8 cellular contexts compared by ENCODE assay signal in genomic region chr17:28725660-28726395, GRCh38. TPM values are rescaled to one million over a fixed set of nuclear protein-coding genes. Genes with fewer than 3 reads are reported as not detected.
DNase-seq lines count a peak whose midpoint lies in the region; FAIRE-seq and TF ChIP-seq lines count a peak whose summit lies in the region.

Gene TLCD1, minus strand, starts transcription at chr17:28726233. Its CDS starts 136 bp downstream, at chr17:28726097.

- H3K4me3 ChIP-seq in Jurkat, Clone E6-1 (ENCODE audit: low read length): peak within 1 kb of the TSS; percentile 88

- peaks cover 46% of the 10 kb centered on the region for H3K4me1 Mint-ChIP-seq in activated naive CD4-positive, alpha-beta T cell treated with anti-CD3 and anti-CD28 coated beads for 36 hours (ENCODE audit: low read depth)
- peaks cover 45% of the 10 kb centered on the region for H3K4me1 Mint-ChIP-seq in osteocyte (ENCODE audit: unreplicated experiment)

- no peaks in the 10 kb centered on the region for H3K9me3 Mint-ChIP-seq in activated naive CD4-positive, alpha-beta T cell treated with anti-CD3 and anti-CD28 coated beads for 36 hours
- H3K9me3 Mint-ChIP-seq in osteocyte (ENCODE audit: unreplicated experiment): no peaks in the 10 kb centered on the region

- intact Hi-C loops in activated naive CD4-positive, alpha-beta T cell treated with anti-CD3 and anti-CD28 coated beads for 36 hours (cut with micrococcal nuclease): loop anchor here (2.0 to 10.0 kb wide), 4 partner anchors 36 to 839 kb away; partner anchors contain the start of genes ABHD15, NUFIP2 and TP53I13

- CTCF ChIA-PET in activated naive CD4-positive, alpha-beta T cell treated with anti-CD3 and anti-CD28 coated beads for 36 hours (lab: Charles Lee): interaction anchor here (0.8 to 7.2 kb wide), 29 partner anchors 13 to 398 kb away, joined by 3 to 353 read pairs (median 6); partner anchors contain the start of genes BLTP2, DHRS13, FAM222B and FLOT2

- H3K4me3 Mint-ChIP-seq in activated naive CD4-positive, alpha-beta T cell treated with anti-CD3 and anti-CD28 coated beads for 36 hours: peak within 1 kb of the TSS; percentile 91
- H3K4me3 Mint-ChIP-seq in osteocyte (ENCODE audit: unreplicated experiment): peak within 1 kb of the TSS; percentile 88

- DNase-seq in SIG-M5 treated with dmso at 0.1 percent for 504 hours (lab: John Stamatoyannopoulos, UW; ENCODE audit: unreplicated experiment) (peak; percentile 82), SIG-M5 (lab: John Stamatoyannopoulos, UW) (no peak), frontal cortex (ENCODE audit: low spot score in 2 of 2) (peak; percentile 77 to 78), osteocyte (ENCODE audit: extremely low spot score, unreplicated experiment) (peak; percentile 89), superior temporal gyrus (ENCODE audit: extremely low spot score) (no peak)
- no peak for DNase-seq in Jurkat, Clone E6-1 (ENCODE audit: low read depth, low spot score)
- peak; percentile 62 for DNase-seq in activated naive CD4-positive, alpha-beta T cell treated with anti-CD3 and anti-CD28 coated beads for 36 hours

- H3K36me3 Mint-ChIP-seq in activated naive CD4-positive, alpha-beta T cell treated with anti-CD3 and anti-CD28 coated beads for 36 hours (ENCODE audit: low read depth): peaks cover 46% of the 10 kb centered on the region
- peaks cover 11% of the 10 kb centered on the region for H3K36me3 Mint-ChIP-seq in osteocyte (ENCODE audit: unreplicated experiment)

- H3K27ac Mint-ChIP-seq in activated naive CD4-positive, alpha-beta T cell treated with anti-CD3 and anti-CD28 coated beads for 36 hours: peak within 1 kb of the TSS; percentile 99
- peak within 1 kb of the TSS; percentile 96 for H3K27ac Mint-ChIP-seq in osteocyte (ENCODE audit: unreplicated experiment)

- TF ChIP-seq CTCF in osteocyte (IDR thresholded peaks at IDR 0.05): no peak

- no peaks in the 10 kb centered on the region for H3K27me3 Mint-ChIP-seq in activated naive CD4-positive, alpha-beta T cell treated with anti-CD3 and anti-CD28 coated beads for 36 hours (ENCODE audit: low read depth)
- no peaks in the 10 kb centered on the region for H3K27me3 Mint-ChIP-seq in osteocyte (ENCODE audit: unreplicated experiment)

- no peak for FAIRE-seq in frontal cortex (lab: Jason Lieb, UNC)

TF ChIP-seq in PFSK-1, 5 proteins besides CTCF, POLR2A, EP300 and RAD21:
- TF ChIP-seq POLR2AphosphoS5 (IDR thresholded peaks at IDR 0.05; ENCODE audit: low read depth, low read length): no peak; the same call in 1 of the 2 replicates
- TF ChIP-seq TAF1 (IDR thresholded peaks at IDR 0.05; ENCODE audit: borderline replicate concordance, insufficient read depth, low read length): peak; percentile 78; the same call in 1 of the 2 replicates

RNA-seq across cellular contexts. Expression of gene TLCD1, which starts in this region (rescaled TPM):
- polyA plus RNA-seq in Jurkat, Clone E6-1 (2012; ENCODE audit: insufficient read depth, insufficient read length): 2.3 TPM
- polyA plus RNA-seq in PFSK-1 (2012; ENCODE audit: insufficient read length, low read depth): 17.2 TPM
- total RNA-seq in activated naive CD4-positive, alpha-beta T cell treated with anti-CD3 and anti-CD28 coated beads for 36 hours: 1 to 10 TPM; 4.0 to 4.6 TPM
- total RNA-seq in frontal cortex (under 0.01 TPM), osteocyte (3.8 and 5.8 TPM in 2 replicates)

Comparison
In these comparisons a context has a peak if more than half of its experiments do, and no peak if none do; other contexts are left out.
1. DNase-seq: peak in SIG-M5 treated with dmso at 0.1 percent for 504 hours (single experiment), activated naive CD4-positive, alpha-beta T cell treated with anti-CD3 and anti-CD28 coated beads for 36 hours (single experiment) and osteocyte (single experiment); none in SIG-M5 (single experiment), Jurkat, Clone E6-1 (single experiment) and superior temporal gyrus (single experiment).
2. Peak in DNase-seq in frontal cortex; RNA of the gene not detected or under 1 TPM.